In genomic region chr16:50618238-50618918, GRCh38 we compare ENCODE assay signal across 22 cellular contexts.
"Had no signal": no experiment of that assay in that cellular context is flagged by ENCODE, and none has a peak within 500 bp of the region (broad histone marks: within the 10 kb centered on the region; RNA-seq: fewer than 3 reads in every experiment).

No MANE protein-coding gene starts in this region.

- H3K9ac ChIP-seq: KMS-11 had no signal

- H3K27ac ChIP-seq: brain microvascular endothelial cell, KMS-11, SK-N-MC, WERI-Rb-1 had no signal

- DNase-seq: activated CD4-positive, alpha-beta T cell treated with anti-CD3 and anti-CD28 coated beads for 36 hours; activated CD8-positive, alpha-beta memory T cell treated with anti-CD3 and anti-CD28 coated beads, Interleukin-2, amount 50 U/mL, for 4 hours; activated CD8-positive, alpha-beta T cell treated with anti-CD3 and anti-CD28 coated beads for 36 hours; activated gamma-delta T cell treated with Interleukin-2 at 50 U/mL for 16 hours; activated naive CD4-positive, alpha-beta T cell treated with anti-CD3 and anti-CD28 coated beads, Interleukin-2, amount 10 ng/mL, durations not matched to agents 7 days and 5 days; activated naive CD8-positive, alpha-beta T cell treated with anti-CD3 and anti-CD28 coated beads for 36 hours; activated T-cell treated with anti-CD3 and anti-CD28 coated beads, Interleukin-2, amount 50 U/mL, for 72 hours; brain microvascular endothelial cell; MG63; MV-4-11; NCI-H1417 treated with DMSO at 0.1 percent for 48 hours; NCI-H1694 treated with DMSO at 0.1 percent for 48 hours; NCI-H2029 treated with DMSO at 0.1 percent for 48 hours; NCI-H345; NCI-H510A; NCI-H526 treated with DMSO at 0.1 percent for 48 hours; NCI-H82; T-cell; WERI-Rb-1 had no signal

- H3K9me3 ChIP-seq: MG63 had no signal

- H3K4me2 ChIP-seq: KMS-11 had no signal

- H3K27me3 Mint-ChIP-seq: activated CD4-positive, alpha-beta T cell treated with anti-CD3 and anti-CD28 coated beads for 36 hours; activated CD8-positive, alpha-beta T cell treated with anti-CD3 and anti-CD28 coated beads for 36 hours; activated naive CD4-positive, alpha-beta T cell treated with anti-CD3 and anti-CD28 coated beads, Interleukin-2, amount 10 ng/mL, durations not matched to agents 7 days and 5 days; activated naive CD8-positive, alpha-beta T cell treated with anti-CD3 and anti-CD28 coated beads for 36 hours; T-cell had no signal

- H3K4me3 Mint-ChIP-seq: activated CD4-positive, alpha-beta T cell treated with anti-CD3 and anti-CD28 coated beads for 36 hours; activated CD8-positive, alpha-beta T cell treated with anti-CD3 and anti-CD28 coated beads for 36 hours; activated naive CD4-positive, alpha-beta T cell treated with anti-CD3 and anti-CD28 coated beads, Interleukin-2, amount 10 ng/mL, durations not matched to agents 7 days and 5 days; activated naive CD8-positive, alpha-beta T cell treated with anti-CD3 and anti-CD28 coated beads for 36 hours; activated T-cell treated with anti-CD3 and anti-CD28 coated beads, Interleukin-2, amount 50 U/mL, for 72 hours had no signal

- H3K36me3 ChIP-seq: brain microvascular endothelial cell, MG63 had no signal

- ATAC-seq: activated CD4-positive, alpha-beta T cell treated with anti-CD3 and anti-CD28 coated beads for 36 hours; activated CD8-positive, alpha-beta T cell treated with anti-CD3 and anti-CD28 coated beads for 36 hours; activated T-cell treated with anti-CD3 and anti-CD28 coated beads, Interleukin-2, amount 50 U/mL, for 72 hours; T-cell had no signal

- H3K4me3 ChIP-seq: MG63, SK-N-MC had no signal

- H3K27me3 ChIP-seq: brain microvascular endothelial cell, MG63 had no signal

- H3K36me3 Mint-ChIP-seq: activated naive CD4-positive, alpha-beta T cell treated with anti-CD3 and anti-CD28 coated beads, Interleukin-2, amount 10 ng/mL, durations not matched to agents 7 days and 5 days; activated naive CD8-positive, alpha-beta T cell treated with anti-CD3 and anti-CD28 coated beads for 36 hours; T-cell had no signal

- H3K27ac Mint-ChIP-seq: activated CD4-positive, alpha-beta T cell treated with anti-CD3 and anti-CD28 coated beads for 36 hours; activated CD8-positive, alpha-beta T cell treated with anti-CD3 and anti-CD28 coated beads for 36 hours; activated naive CD4-positive, alpha-beta T cell treated with anti-CD3 and anti-CD28 coated beads, Interleukin-2, amount 10 ng/mL, durations not matched to agents 7 days and 5 days; activated naive CD8-positive, alpha-beta T cell treated with anti-CD3 and anti-CD28 coated beads for 36 hours; activated T-cell treated with anti-CD3 and anti-CD28 coated beads, Interleukin-2, amount 50 U/mL, for 72 hours; activated T-helper 2 cell treated with anti-CD3 and anti-CD28 coated beads, Interferon-gamma antibody, Interleukin-2, Interleukin-4, amounts not matched to agents 10 μg/mL and 5 μg/mL and 100 μg/mL, durations not matched to agents 14 hours and 24 hours and 36 hours had no signal
